24 cellular contexts compared by ENCODE assay signal in genomic region chr2:54492335-54492734, GRCh38. TPM values are rescaled to one million over a fixed set of nuclear protein-coding genes. Genes with fewer than 3 reads are reported as not detected.
DNase-seq lines count a peak whose midpoint lies in the region; ATAC-seq and TF ChIP-seq lines count a peak whose summit lies in the region.
"Had no signal": no experiment of that assay in that cellular context is flagged by ENCODE, and none has a peak within 500 bp of the region (broad histone marks: within the 10 kb centered on the region; RNA-seq: fewer than 3 reads in every experiment).

No MANE protein-coding gene starts in this region.

- in situ Hi-C loops in GM23248 (cut with MboI), result no loop called here

- intact Hi-C loops in PC-9 (cut with micrococcal nuclease; ENCODE audit: unreplicated experiment), result no loop called here

- ATAC-seq in left lobe of liver (peak; percentile 90), HG02759 (IDR thresholded peaks at IDR 0.05; ENCODE audit: unreplicated experiment) (no peak), GM19455 (IDR thresholded peaks at IDR 0.05; ENCODE audit: unreplicated experiment) (no peak)
- ATAC-seq: K562 had no signal

- no peak for TF ChIP-seq CTCF in PC-9 (conservative IDR thresholded peaks at IDR 0.05)

- POLR2A ChIA-PET in PC-9 (lab: Charles Lee; ENCODE audit: unreplicated experiment), result no interaction called here

- H3K36me3 ChIP-seq in PC-9 (ENCODE audit: low read depth) (no peaks in the 10 kb centered on the region), subcutaneous abdominal adipose tissue (ENCODE audit: control insufficient read depth in 5 of 5, insufficient read depth in 5 of 5, low read length in 5 of 5) (peaks cover 0 to 11% (median 7%) of the 10 kb centered on the region in 5 donors), GM23248 (ENCODE audit: low read depth) (no peaks in the 10 kb centered on the region)
- H3K36me3 ChIP-seq: BLaER1 treated with 17β-estradiol and CSF1 and Interleukin-3, amounts not matched to agents 10 nM and 100 nM had no signal

- H3K4me2 ChIP-seq in PC-9 (0 out of 2 replicates have a peak overlapping the region, but pooled peaks have one; percentile 18), GM23248 (ENCODE audit: unreplicated experiment) (no peak overlapping the region)
- H3K4me2 ChIP-seq: BLaER1 treated with 17β-estradiol and CSF1 and Interleukin-3, amounts not matched to agents 10 nM and 100 nM had no signal

- H4K20me1 ChIP-seq in PC-9 (ENCODE audit: insufficient read depth) (no peaks in the 10 kb centered on the region), GM23248 (ENCODE audit: insufficient read depth) (peaks cover 21% of the 10 kb centered on the region)
- H4K20me1 ChIP-seq: BLaER1 treated with 17β-estradiol and CSF1 and Interleukin-3, amounts not matched to agents 10 nM and 100 nM had no signal

- H3F3A ChIP-seq in PC-9 (ENCODE audit: insufficient read depth, low read depth), result no peaks in the 10 kb centered on the region
- H3F3A ChIP-seq in GM23248 (ENCODE audit: insufficient read depth), result 0 out of 2 replicates have a peak, but pooled peaks cover 2% of the 10 kb centered on the region

- CTCF ChIA-PET in PC-9 (lab: Charles Lee), result no interaction called here

- H3K27ac ChIP-seq in PC-9, result no peak overlapping the region
- peak overlapping the region; percentile 48 for H3K27ac ChIP-seq in subcutaneous abdominal adipose tissue (ENCODE audit: low read depth, low read length)
- H3K27ac ChIP-seq in GM23248, result no peak overlapping the region
- H3K27ac ChIP-seq: BLaER1 treated with 17β-estradiol and CSF1 and Interleukin-3, amounts not matched to agents 10 nM and 100 nM had no signal

- H2AFZ ChIP-seq in PC-9 (no peak overlapping the region), GM23248 (no peak overlapping the region)

- H3K9ac ChIP-seq in subcutaneous abdominal adipose tissue (ENCODE audit: low read length in 5 of 5) (no peak overlapping the region), GM23248 (no peak overlapping the region)
- H3K9ac ChIP-seq: BLaER1 treated with 17β-estradiol and CSF1 and Interleukin-3, amounts not matched to agents 10 nM and 100 nM had no signal

- H3K9me2 ChIP-seq in PC-9 (ENCODE audit: insufficient read depth) (0 out of 2 replicates have a peak, but pooled peaks cover 6% of the 10 kb centered on the region), GM23248 (ENCODE audit: insufficient read depth) (no peaks in the 10 kb centered on the region)

- H3K9me3 ChIP-seq in PC-9 (ENCODE audit: insufficient read depth, low read depth), result no peaks in the 10 kb centered on the region
- H3K9me3 ChIP-seq in subcutaneous abdominal adipose tissue (ENCODE audit: control insufficient read depth in 5 of 5, low read length in 5 of 5), result no peaks in the 10 kb centered on the region
- H3K9me3 ChIP-seq in GM23248 (ENCODE audit: low read depth), result no peaks in the 10 kb centered on the region

- H3K79me2 ChIP-seq in PC-9 (ENCODE audit: low read depth), result no peaks in the 10 kb centered on the region
- H3K79me2 ChIP-seq in GM23248 (ENCODE audit: insufficient read depth), result peaks cover 100% of the 10 kb centered on the region

- 97 to 98% methylated on average over 2 of the region's 2 CpGs for WGBS in GM23248 (ENCODE audit: low coverage in 1 of 2, low lambda C conversion rate in 2 of 2, missing lambda C conversion rate in 2 of 2), 2 experiments

- no peak overlapping the region for H3K4me3 ChIP-seq in PC-9
- H3K4me3 ChIP-seq in subcutaneous abdominal adipose tissue (ENCODE audit: low read depth in 1 of 5, low read length in 5 of 5), result no peak overlapping the region
- no peak overlapping the region for H3K4me3 ChIP-seq in GM23248
- H3K4me3 ChIP-seq: BLaER1 treated with 17β-estradiol and CSF1 and Interleukin-3, amounts not matched to agents 10 nM and 100 nM; K562 had no signal

- no TSS peak for BruUV-seq in PC-9 (replicated peaks; lab: Mats Ljungman, UMichigan)

- DNase-seq in HuH-7 (ENCODE audit: low spot score), result peak; percentile 44
- DNase-seq in PC-9, result peak in 1 of 2 experiments; percentile 39
- no peak for DNase-seq in left lobe of liver (ENCODE audit: low spot score)
- DNase-seq in GM23248, result no peak
- DNase-seq: AML-193; CD4-positive, alpha-beta T cell; H9; HFFc6; Kasumi-1; MV-4-11; NCI-H1105 treated with DMSO at 0.1 percent for 48 hours; NCI-H146; NCI-H2029; NCI-H446 treated with DMSO at 0.1 percent for 48 hours; NCI-H526; NCI-H82; NK-92 treated with Interleukin-12 subunit alpha and Interleukin-12 subunit beta, amount 100 ng/mL, for 24 hours; RPMI8226; SHP77 had no signal

- H3K4me1 ChIP-seq in PC-9 (replicated peaks; ENCODE audit: insufficient read depth) (peaks cover 7% of the 10 kb centered on the region), subcutaneous abdominal adipose tissue (ENCODE audit: control insufficient read depth in 5 of 5, insufficient read depth in 5 of 5, low read length in 5 of 5) (peaks cover 0 to 24% (median 19%) of the 10 kb centered on the region in 5 donors), GM23248 (ENCODE audit: insufficient read depth) (peaks cover 19% of the 10 kb centered on the region)
- H3K4me1 ChIP-seq: BLaER1 treated with 17β-estradiol and CSF1 and Interleukin-3, amounts not matched to agents 10 nM and 100 nM had no signal

- no peaks in the 10 kb centered on the region for H3K27me3 ChIP-seq in PC-9 (ENCODE audit: insufficient read depth, low read depth)
- H3K27me3 ChIP-seq in subcutaneous abdominal adipose tissue (ENCODE audit: control insufficient read depth in 5 of 5, insufficient read depth in 4 of 5, low read length in 5 of 5), result no peaks in the 10 kb centered on the region
- H3K27me3 ChIP-seq in GM23248 (replicated peaks; ENCODE audit: insufficient read depth), result no peaks in the 10 kb centered on the region
- H3K27me3 ChIP-seq: BLaER1 treated with 17β-estradiol and CSF1 and Interleukin-3, amounts not matched to agents 10 nM and 100 nM had no signal

RNA-seq across cellular contexts. Expression of gene SPTBN1, which starts 36.2 kb away (rescaled TPM):
- total RNA-seq in PC-9 (2021), result 234 and 262 TPM in 2 replicates
- total RNA-seq in left lobe of liver, result 108 TPM
- total RNA-seq in GM23248 (2014; rRNA removed; shearing (Covaris generic)), result 187 and 199 TPM in 2 replicates
- 52.6 and 57.7 TPM in 2 replicates for polyA plus RNA-seq in GM23248 (2016; fragmentation: Nextera tagmentation; extraction: Ambion mirVana)
